1 cellular context compared by ENCODE assay signal in genomic region chr6:51843470-51844390, GRCh38.
TF ChIP-seq lines count a peak whose summit lies in the region.

No MANE protein-coding gene starts in this region.

TF ChIP-seq in SK-N-SH treated with all-trans-retinoic acid at 6 μM for 48 hours, 23 proteins besides CTCF, POLR2A, EP300 and RAD21 (continued from another document):
- no peak for TF ChIP-seq TSHZ2 (CRISPR knock-in tag; IDR thresholded peaks at IDR 0.05)
- no peak for TF ChIP-seq ZC3H10 (CRISPR knock-in tag; IDR thresholded peaks at IDR 0.05)
